8 cellular contexts compared by ENCODE assay signal in the genomic region with DNA sequence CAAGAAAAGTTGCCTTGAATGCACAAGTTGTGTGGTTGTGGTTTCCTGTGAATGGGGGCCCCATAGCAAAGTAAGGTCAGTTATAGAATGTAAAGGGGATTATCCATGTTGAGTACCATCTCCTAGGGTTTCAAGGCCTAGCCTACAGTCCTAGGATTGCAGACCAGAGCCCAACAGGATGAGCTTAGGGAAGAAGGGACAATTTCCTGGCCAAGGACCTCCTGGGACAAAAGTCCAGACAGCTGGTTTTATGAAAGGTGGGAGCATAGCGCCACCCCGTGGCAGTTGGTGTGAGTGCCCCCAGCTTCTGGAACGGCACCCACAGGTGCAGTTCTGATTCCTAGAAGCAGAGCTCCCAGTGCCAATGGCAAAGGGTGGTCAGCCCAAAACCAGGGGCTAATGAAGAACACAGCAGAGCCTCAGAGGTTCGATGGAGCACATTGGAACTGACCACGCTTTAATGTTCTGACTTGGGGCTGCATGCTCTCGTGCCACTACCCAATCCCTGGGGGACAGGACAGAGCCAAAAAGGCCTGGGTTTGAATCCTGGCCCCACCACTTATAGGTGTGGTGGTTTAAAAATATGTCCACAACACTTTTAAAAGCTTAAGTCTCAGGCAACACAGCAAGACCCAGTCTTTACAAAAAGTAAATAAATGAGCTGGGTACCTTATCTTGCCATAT. TPM values are rescaled to one million over a fixed set of nuclear protein-coding genes. Genes with fewer than 3 reads are reported as not detected.
DNase-seq lines count a peak whose midpoint lies in the region; ATAC-seq and TF ChIP-seq lines count a peak whose summit lies in the region.

No MANE protein-coding gene starts in this region.

- no peak overlapping the region for H3K4me3 Mint-ChIP-seq in CD8-positive, alpha-beta T cell
- H3K4me3 Mint-ChIP-seq in neural progenitor cell = no peak overlapping the region

- intact Hi-C loops in CD8-positive, alpha-beta T cell (cut with DNase I, micrococcal nuclease) = loop anchor here in 1 of 2 experiments (1.0 to 5.0 kb wide), 2 partner anchors 48 to 154 kb away; no protein-coding TSS in a partner anchor

- peaks cover 10% of the 10 kb centered on the region for H3K4me1 Mint-ChIP-seq in CD8-positive, alpha-beta T cell (ENCODE audit: low read depth)
- H3K4me1 Mint-ChIP-seq in neural progenitor cell = peaks cover 6% of the 10 kb centered on the region

- H3K27me3 ChIP-seq in CD8-positive, alpha-beta T cell (ENCODE audit: insufficient read depth, low read length) = no peaks in the 10 kb centered on the region
- no peaks in the 10 kb centered on the region for H3K27me3 ChIP-seq in neural progenitor cell

- H3K27me3 Mint-ChIP-seq in CD8-positive, alpha-beta T cell (ENCODE audit: low read depth) = no peaks in the 10 kb centered on the region
- no peaks in the 10 kb centered on the region for H3K27me3 Mint-ChIP-seq in neural progenitor cell (ENCODE audit: insufficient read depth, low read depth)

- H3K4me1 ChIP-seq in CD8-positive, alpha-beta T cell (ENCODE audit: insufficient read depth, low read length) = peaks cover 8% of the 10 kb centered on the region
- H3K4me1 ChIP-seq in neural progenitor cell = no peaks in the 10 kb centered on the region

- H3K9ac ChIP-seq in neural progenitor cell = no peak overlapping the region

- DNase-seq in CD8-positive, alpha-beta T cell = peak; percentile 39 to 82 (median 63)
- DNase-seq in HK-2 (ENCODE audit: unreplicated experiment) (peak; percentile 68), OCI-M1 (lab: John Stamatoyannopoulos, UW) (peak; percentile 84), fibroblast of pulmonary artery (ENCODE audit: low read depth) (peak; percentile 75), neural progenitor cell (ENCODE audit: low spot score) (peak; percentile 84), substantia nigra (lab: John Stamatoyannopoulos, UW) (peak in 44 of 49 donors; percentile 4 to 71 (median 36))
- peak; percentile 84 to 86 for DNase-seq in activated T-cell treated with anti-CD3 and anti-CD28 coated beads, Interleukin-2, amount 50 U/mL, for 48 hours

- H3K9me3 Mint-ChIP-seq in CD8-positive, alpha-beta T cell = no peaks in the 10 kb centered on the region
- H3K9me3 Mint-ChIP-seq in neural progenitor cell = no peaks in the 10 kb centered on the region

- TF ChIP-seq CTCF in CD8-positive, alpha-beta T cell (IDR thresholded peaks at IDR 0.05) = peak; percentile 85
- peak; percentile 91 for TF ChIP-seq CTCF in fibroblast of pulmonary artery (IDR thresholded peaks at IDR 0.05; ENCODE audit: low read length, missing control alignments)
- TF ChIP-seq CTCF in neural progenitor cell (IDR thresholded peaks at IDR 0.05) = peak; percentile 92

- no peaks in the 10 kb centered on the region for H3F3A ChIP-seq in neural progenitor cell (ENCODE audit: low read depth)

- peaks cover 9% of the 10 kb centered on the region for H3K36me3 ChIP-seq in CD8-positive, alpha-beta T cell (ENCODE audit: insufficient read depth, low read length)
- H3K36me3 ChIP-seq in neural progenitor cell = peaks cover 4% of the 10 kb centered on the region

- no peak overlapping the region for H2AFZ ChIP-seq in neural progenitor cell (replicated peaks)

- ATAC-seq in CD8-positive, alpha-beta T cell = peak; percentile 68
- no peak for ATAC-seq in GM21529 (IDR thresholded peaks at IDR 0.05; ENCODE audit: unreplicated experiment)

- H3K27ac Mint-ChIP-seq in CD8-positive, alpha-beta T cell = no peak overlapping the region
- H3K27ac Mint-ChIP-seq in neural progenitor cell = peak overlapping the region; percentile 60

- no peaks in the 10 kb centered on the region for H4K20me1 ChIP-seq in neural progenitor cell (ENCODE audit: low read depth)

- H3K4me2 ChIP-seq in neural progenitor cell = no peak overlapping the region

- no peak overlapping the region for H3K4me3 ChIP-seq in CD8-positive, alpha-beta T cell (ENCODE audit: low read depth, low read length)
- no peak overlapping the region for H3K4me3 ChIP-seq in fibroblast of pulmonary artery (replicated peaks; ENCODE audit: low read depth, low read length)
- no peak overlapping the region for H3K4me3 ChIP-seq in neural progenitor cell

- peaks cover 62% of the 10 kb centered on the region for H3K36me3 Mint-ChIP-seq in CD8-positive, alpha-beta T cell
- peaks cover 34% of the 10 kb centered on the region for H3K36me3 Mint-ChIP-seq in neural progenitor cell

- H3K9me3 ChIP-seq in CD8-positive, alpha-beta T cell (ENCODE audit: low read length) = no peaks in the 10 kb centered on the region
- no peaks in the 10 kb centered on the region for H3K9me3 ChIP-seq in neural progenitor cell (ENCODE audit: low read depth)

- POLR2A ChIA-PET in CD8-positive, alpha-beta T cell (lab: Charles Lee) = interaction anchor here (0.6 to 1.0 kb wide), 2 partner anchors 28 to 105 kb away, joined by 3 read pairs; a partner anchor contains a TSS

- CTCF ChIA-PET in CD8-positive, alpha-beta T cell (lab: Charles Lee) = interaction anchor here (0.6 to 6.9 kb wide), 34 partner anchors 9 to 293 kb away, joined by 3 to 116 read pairs (median 4); a partner anchor contains a TSS

- H3K79me2 ChIP-seq in neural progenitor cell (ENCODE audit: low read depth) = no peaks in the 10 kb centered on the region

- H3K27ac ChIP-seq in CD8-positive, alpha-beta T cell (ENCODE audit: low read depth, low read length) = no peak overlapping the region
- H3K27ac ChIP-seq in neural progenitor cell (no peak overlapping the region), substantia nigra (ENCODE audit: low read depth, low read length, poor library complexity, severe bottlenecking) (no peak overlapping the region)

RNA-seq across cellular contexts. Expression of a gene that starts 25.8 kb away (rescaled TPM):
- 10 to 100 TPM in 1 of 2 experiments, 1 to 10 TPM in 1; 8.3 to 11.5 TPM for total RNA-seq in CD8-positive, alpha-beta T cell
- 9.4 and 10.4 TPM in 2 replicates for total RNA-seq in neural progenitor cell (ENCODE audit: low replicate concordance)

RNA-seq across cellular contexts. Expression of a gene that starts 27.6 kb away (rescaled TPM):
- total RNA-seq in CD8-positive, alpha-beta T cell = 1 to 10 TPM; 4.2 to 6.4 TPM
- 56.1 and 60.4 TPM in 2 replicates for total RNA-seq in neural progenitor cell (ENCODE audit: low replicate concordance)

RNA-seq across cellular contexts. Expression of a gene that starts 27.7 kb away (rescaled TPM):
- 10 to 100 TPM; 73.0 to 74.7 TPM for total RNA-seq in CD8-positive, alpha-beta T cell
- total RNA-seq in neural progenitor cell (ENCODE audit: low replicate concordance) = 51.5 and 73.4 TPM in 2 replicates
